23 cellular contexts compared by ENCODE assay signal in genomic region chr11:12785901-12786300, GRCh38.
A peak's percentile ranks its signal among the peaks of the same experiment; 100 is the strongest.
DNase-seq lines count a peak whose midpoint lies in the region; ATAC-seq and TF ChIP-seq lines count a peak whose summit lies in the region.
"Had no signal": no experiment of that assay in that cellular context is flagged by ENCODE, and none has a peak within 500 bp of the region (broad histone marks: within the 10 kb centered on the region; RNA-seq: fewer than 3 reads in every experiment).

No MANE protein-coding gene starts in this region.

- no peaks in the 10 kb centered on the region for H3K4me1 Mint-ChIP-seq in stimulated activated memory B cell treated with anti-CD40 and anti-IgM and Interleukin-4, amounts not matched to agents 10 μg/mL and 1 μg/mL and 100 μg/mL, for 72 hours
- H3K4me1 Mint-ChIP-seq in activated T-helper 1 cell treated with anti-CD3 and anti-CD28 coated beads, Interleukin-12 subunit alpha, Interleukin-12 subunit beta, Interleukin-2, Interleukin-4 antibody, amounts not matched to agents 30 ng/mL and 10 ng/mL and 1 ng/mL, durations not matched to agents 14 hours and 24 hours and 36 hours (ENCODE audit: low read depth): no peaks in the 10 kb centered on the region
- H3K4me1 Mint-ChIP-seq: activated B cell treated with CpG ODN at 0.5 μM for 24 hours; CD4-positive, CD25-positive, alpha-beta regulatory T cell; stimulated activated naive CD8-positive, alpha-beta T cell treated with anti-CD3 and anti-CD28 coated beads, Interleukin-15, amount 100 ng/mL, for 72 hours had no signal

- no peaks in the 10 kb centered on the region for H3K4me1 ChIP-seq in mucosa of descending colon (ENCODE audit: low read depth)

- intact Hi-C loops in mucosa of descending colon (cut with DNase I, micrococcal nuclease): no loop called here
- intact Hi-C loops in activated T-helper 1 cell treated with anti-CD3 and anti-CD28 coated beads, Interleukin-12 subunit alpha, Interleukin-12 subunit beta, Interleukin-2, Interleukin-4 antibody, amounts not matched to agents 30 ng/mL and 10 ng/mL and 1 ng/mL, durations not matched to agents 14 hours and 24 hours and 36 hours (cut with micrococcal nuclease): no loop called here

- H3K27ac Mint-ChIP-seq in stimulated activated memory B cell treated with anti-CD40 and anti-IgM and Interleukin-4, amounts not matched to agents 10 μg/mL and 1 μg/mL and 100 μg/mL, for 72 hours: no peak overlapping the region
- no peak overlapping the region for H3K27ac Mint-ChIP-seq in activated T-helper 1 cell treated with anti-CD3 and anti-CD28 coated beads, Interleukin-12 subunit alpha, Interleukin-12 subunit beta, Interleukin-2, Interleukin-4 antibody, amounts not matched to agents 30 ng/mL and 10 ng/mL and 1 ng/mL, durations not matched to agents 14 hours and 24 hours and 36 hours
- H3K27ac Mint-ChIP-seq: activated B cell treated with CpG ODN at 0.5 μM for 24 hours; activated CD4-positive, alpha-beta memory T cell treated with anti-CD3 and anti-CD28 coated beads for 36 hours; CD4-positive, CD25-positive, alpha-beta regulatory T cell; stimulated activated naive CD8-positive, alpha-beta T cell treated with anti-CD3 and anti-CD28 coated beads, Interleukin-15, amount 100 ng/mL, for 72 hours; type B pancreatic cell had no signal

- no peak for TF ChIP-seq CTCF in mucosa of descending colon (IDR thresholded peaks at IDR 0.05)

- peak; percentile 40 for DNase-seq in DMS53 treated with DMSO at 0.1 percent for 48 hours (lab: John Stamatoyannopoulos, UW; ENCODE audit: unreplicated experiment)
- DNase-seq in NCI-H1092 (lab: John Stamatoyannopoulos, UW): peak; percentile 66
- DNase-seq in NCI-H2196 (lab: John Stamatoyannopoulos, UW; ENCODE audit: unreplicated experiment): peak; percentile 78
- DNase-seq in mucosa of descending colon: no peak
- DNase-seq in stimulated activated naive CD4-positive, alpha-beta T cell (lab: John Stamatoyannopoulos, UW): no peak
- no peak for DNase-seq in activated T-helper 1 cell treated with anti-CD3 and anti-CD28 coated beads, Interleukin-12 subunit alpha, Interleukin-12 subunit beta, Interleukin-2, Interleukin-4 antibody, amounts not matched to agents 30 ng/mL and 10 ng/mL and 1 ng/mL, durations not matched to agents 14 hours and 24 hours and 36 hours (ENCODE audit: low spot score)
- DNase-seq: activated B cell treated with CpG ODN at 0.5 μM for 24 hours; activated CD4-positive, alpha-beta memory T cell treated with anti-CD3 and anti-CD28 coated beads for 36 hours; adrenal gland; CD4-positive, CD25-positive, alpha-beta regulatory T cell; DND-41; H7; left ventricle myocardium inferior; midbrain; NCI-H1048; NK-92 treated with Interleukin-12 subunit alpha and Interleukin-12 subunit beta, amount 100 ng/mL, for 24 hours; posterior cingulate gyrus; stimulated activated CD4-positive, alpha-beta T cell treated with anti-CD3 and anti-CD28 coated beads, Interleukin-1b, Interleukin-23, amount 100 ng/mL, for 48 hours; stimulated activated naive CD8-positive, alpha-beta T cell treated with anti-CD3 and anti-CD28 coated beads, Interleukin-15, amount 100 ng/mL, for 72 hours had no signal

- ATAC-seq in mucosa of descending colon (peak; percentile 49), GM21423 (IDR thresholded peaks at IDR 0.05; ENCODE audit: unreplicated experiment) (no peak)
- ATAC-seq in stimulated activated memory B cell treated with anti-CD40 and anti-IgM and Interleukin-4, amounts not matched to agents 10 μg/mL and 1 μg/mL and 100 μg/mL, for 72 hours: no peak
- ATAC-seq: stimulated activated naive CD8-positive, alpha-beta T cell treated with anti-CD3 and anti-CD28 coated beads, Interleukin-15, amount 100 ng/mL, for 72 hours had no signal

- H3K9me3 ChIP-seq in mucosa of descending colon: no peaks in the 10 kb centered on the region
- H3K9me3 ChIP-seq: adrenal gland, left ventricle myocardium inferior had no signal

- H3K36me3 Mint-ChIP-seq in stimulated activated memory B cell treated with anti-CD40 and anti-IgM and Interleukin-4, amounts not matched to agents 10 μg/mL and 1 μg/mL and 100 μg/mL, for 72 hours: no peaks in the 10 kb centered on the region
- no peaks in the 10 kb centered on the region for H3K36me3 Mint-ChIP-seq in activated T-helper 1 cell treated with anti-CD3 and anti-CD28 coated beads, Interleukin-12 subunit alpha, Interleukin-12 subunit beta, Interleukin-2, Interleukin-4 antibody, amounts not matched to agents 30 ng/mL and 10 ng/mL and 1 ng/mL, durations not matched to agents 14 hours and 24 hours and 36 hours (ENCODE audit: low read depth)
- H3K36me3 Mint-ChIP-seq: activated CD4-positive, alpha-beta memory T cell treated with anti-CD3 and anti-CD28 coated beads for 36 hours; CD4-positive, CD25-positive, alpha-beta regulatory T cell had no signal

- H3K9me3 Mint-ChIP-seq in stimulated activated memory B cell treated with anti-CD40 and anti-IgM and Interleukin-4, amounts not matched to agents 10 μg/mL and 1 μg/mL and 100 μg/mL, for 72 hours: no peaks in the 10 kb centered on the region
- H3K9me3 Mint-ChIP-seq in activated T-helper 1 cell treated with anti-CD3 and anti-CD28 coated beads, Interleukin-12 subunit alpha, Interleukin-12 subunit beta, Interleukin-2, Interleukin-4 antibody, amounts not matched to agents 30 ng/mL and 10 ng/mL and 1 ng/mL, durations not matched to agents 14 hours and 24 hours and 36 hours: no peaks in the 10 kb centered on the region
- H3K9me3 Mint-ChIP-seq: activated B cell treated with CpG ODN at 0.5 μM for 24 hours; activated CD4-positive, alpha-beta memory T cell treated with anti-CD3 and anti-CD28 coated beads for 36 hours; nephron; stimulated activated naive CD8-positive, alpha-beta T cell treated with anti-CD3 and anti-CD28 coated beads, Interleukin-15, amount 100 ng/mL, for 72 hours; type B pancreatic cell had no signal

- no peaks in the 10 kb centered on the region for H3K27me3 Mint-ChIP-seq in stimulated activated memory B cell treated with anti-CD40 and anti-IgM and Interleukin-4, amounts not matched to agents 10 μg/mL and 1 μg/mL and 100 μg/mL, for 72 hours
- H3K27me3 Mint-ChIP-seq in activated T-helper 1 cell treated with anti-CD3 and anti-CD28 coated beads, Interleukin-12 subunit alpha, Interleukin-12 subunit beta, Interleukin-2, Interleukin-4 antibody, amounts not matched to agents 30 ng/mL and 10 ng/mL and 1 ng/mL, durations not matched to agents 14 hours and 24 hours and 36 hours (ENCODE audit: insufficient read depth): peaks cover 19% of the 10 kb centered on the region
- H3K27me3 Mint-ChIP-seq: type B pancreatic cell had no signal

- no peaks in the 10 kb centered on the region for H3K36me3 ChIP-seq in mucosa of descending colon (ENCODE audit: low read depth)
- H3K36me3 ChIP-seq: adrenal gland, left ventricle myocardium inferior had no signal

- H3K4me3 Mint-ChIP-seq in stimulated activated memory B cell treated with anti-CD40 and anti-IgM and Interleukin-4, amounts not matched to agents 10 μg/mL and 1 μg/mL and 100 μg/mL, for 72 hours: no peak overlapping the region
- H3K4me3 Mint-ChIP-seq in activated T-helper 1 cell treated with anti-CD3 and anti-CD28 coated beads, Interleukin-12 subunit alpha, Interleukin-12 subunit beta, Interleukin-2, Interleukin-4 antibody, amounts not matched to agents 30 ng/mL and 10 ng/mL and 1 ng/mL, durations not matched to agents 14 hours and 24 hours and 36 hours: no peak overlapping the region
- H3K4me3 Mint-ChIP-seq: activated B cell treated with CpG ODN at 0.5 μM for 24 hours; activated CD4-positive, alpha-beta memory T cell treated with anti-CD3 and anti-CD28 coated beads for 36 hours; CD4-positive, CD25-positive, alpha-beta regulatory T cell; nephron; stimulated activated naive CD8-positive, alpha-beta T cell treated with anti-CD3 and anti-CD28 coated beads, Interleukin-15, amount 100 ng/mL, for 72 hours; type B pancreatic cell had no signal

- H3K4me3 ChIP-seq in mucosa of descending colon: no peak overlapping the region
- H3K4me3 ChIP-seq: adrenal gland, left ventricle myocardium inferior had no signal

Comparison
In these comparisons a context has a peak if more than half of its experiments do, and no peak if none do; other contexts are left out.
1. DNase-seq: peak in DMS53 treated with DMSO at 0.1 percent for 48 hours (single experiment), NCI-H1092 (single experiment) and NCI-H2196 (single experiment); none in mucosa of descending colon (0 of 3), stimulated activated naive CD4-positive, alpha-beta T cell (0 of 6) and activated T-helper 1 cell treated with anti-CD3 and anti-CD28 coated beads, Interleukin-12 subunit alpha, Interleukin-12 subunit beta, Interleukin-2, Interleukin-4 antibody, amounts not matched to agents 30 ng/mL and 10 ng/mL and 1 ng/mL, durations not matched to agents 14 hours and 24 hours and 36 hours (single experiment).